Comparison of ENCODE assay signal across 26 cellular contexts in the genomic region with DNA sequence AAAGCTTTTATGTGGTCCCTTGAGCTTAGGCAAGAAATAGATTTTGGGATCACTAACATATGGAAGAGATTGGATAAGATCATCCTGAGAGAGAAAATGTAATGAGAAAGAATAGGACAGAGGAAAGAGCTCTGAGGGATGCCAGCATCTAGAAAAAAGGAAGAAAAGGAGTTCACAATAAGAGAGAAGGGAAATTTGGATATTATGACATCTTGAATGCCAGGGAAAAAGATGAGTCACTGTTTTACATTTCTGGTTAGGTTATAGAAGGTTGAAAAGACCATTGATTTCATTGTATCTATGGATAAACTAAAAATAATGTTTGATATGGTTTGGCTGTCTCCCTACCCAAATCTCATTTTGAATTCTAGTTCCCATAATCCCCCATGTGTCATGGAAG.
"Had no signal": no experiment of that assay in that cellular context is flagged by ENCODE, and none has a peak within 500 bp of the region (broad histone marks: within the 10 kb centered on the region; RNA-seq: fewer than 3 reads in every experiment).

No MANE protein-coding gene starts in this region.

- H3K36me3 ChIP-seq: gastrocnemius medialis, right lobe of liver, tibial artery had no signal

- H3K4me3 Mint-ChIP-seq: activated B cell treated with CpG ODN at 0.5 μM for 24 hours; activated CD4-positive, alpha-beta T cell treated with anti-CD3 and anti-CD28 coated beads for 36 hours; activated naive CD8-positive, alpha-beta T cell treated with anti-CD3 and anti-CD28 coated beads, Interleukin-2, amount 10 ng/mL, durations not matched to agents 7 days and 5 days; dendritic cell treated with granulocyte-macrophage colony-stimulating factor and Interleukin-4, amounts not matched to agents 40 ng/mL and 50 ng/mL, for 4 days; nephron progenitor cell; stimulated activated naive CD8-positive, alpha-beta T cell treated with anti-CD3 and anti-CD28 coated beads, Interleukin-15, amount 100 ng/mL, for 72 hours had no signal

- H3K4me1 Mint-ChIP-seq: activated B cell treated with CpG ODN at 0.5 μM for 24 hours; activated CD4-positive, alpha-beta T cell treated with anti-CD3 and anti-CD28 coated beads for 36 hours; activated naive CD8-positive, alpha-beta T cell treated with anti-CD3 and anti-CD28 coated beads, Interleukin-2, amount 10 ng/mL, durations not matched to agents 7 days and 5 days; nephron progenitor cell; stimulated activated naive CD8-positive, alpha-beta T cell treated with anti-CD3 and anti-CD28 coated beads, Interleukin-15, amount 100 ng/mL, for 72 hours had no signal

- H3K27ac Mint-ChIP-seq: activated B cell treated with CpG ODN at 0.5 μM for 24 hours; activated CD4-positive, alpha-beta T cell treated with anti-CD3 and anti-CD28 coated beads for 36 hours; activated naive CD8-positive, alpha-beta T cell treated with anti-CD3 and anti-CD28 coated beads, Interleukin-2, amount 10 ng/mL, durations not matched to agents 7 days and 5 days; dendritic cell treated with granulocyte-macrophage colony-stimulating factor and Interleukin-4, amounts not matched to agents 40 ng/mL and 50 ng/mL, for 4 days; nephron progenitor cell; stimulated activated naive CD8-positive, alpha-beta T cell treated with anti-CD3 and anti-CD28 coated beads, Interleukin-15, amount 100 ng/mL, for 72 hours had no signal

- H3K4me3 ChIP-seq: gastrocnemius medialis, mucosa of descending colon, right lobe of liver, skin epidermis, tibial artery had no signal

- H3K9me3 ChIP-seq: gastrocnemius medialis, mucosa of descending colon, right lobe of liver, tibial artery had no signal

- H3K27me3 ChIP-seq: gastrocnemius medialis, right lobe of liver, tibial artery had no signal

- ATAC-seq: activated CD4-positive, alpha-beta T cell treated with anti-CD3 and anti-CD28 coated beads for 36 hours; gastrocnemius medialis; left colon; mucosa of descending colon; right lobe of liver; stimulated activated naive CD8-positive, alpha-beta T cell treated with anti-CD3 and anti-CD28 coated beads, Interleukin-15, amount 100 ng/mL, for 72 hours had no signal

- FAIRE-seq: endometrium, keratinocyte had no signal

- H3K27ac ChIP-seq: gastrocnemius medialis, right lobe of liver, skin epidermis, tibial artery had no signal

- H3K27me3 Mint-ChIP-seq: activated B cell treated with CpG ODN at 0.5 μM for 24 hours; activated naive CD8-positive, alpha-beta T cell treated with anti-CD3 and anti-CD28 coated beads, Interleukin-2, amount 10 ng/mL, durations not matched to agents 7 days and 5 days; dendritic cell treated with granulocyte-macrophage colony-stimulating factor and Interleukin-4, amounts not matched to agents 40 ng/mL and 50 ng/mL, for 4 days; stimulated activated naive CD8-positive, alpha-beta T cell treated with anti-CD3 and anti-CD28 coated beads, Interleukin-15, amount 100 ng/mL, for 72 hours had no signal

- H3K9me3 Mint-ChIP-seq: activated B cell treated with CpG ODN at 0.5 μM for 24 hours; activated naive CD8-positive, alpha-beta T cell treated with anti-CD3 and anti-CD28 coated beads, Interleukin-2, amount 10 ng/mL, durations not matched to agents 7 days and 5 days; dendritic cell treated with granulocyte-macrophage colony-stimulating factor and Interleukin-4, amounts not matched to agents 40 ng/mL and 50 ng/mL, for 4 days; nephron progenitor cell; stimulated activated naive CD8-positive, alpha-beta T cell treated with anti-CD3 and anti-CD28 coated beads, Interleukin-15, amount 100 ng/mL, for 72 hours had no signal

- H3K4me1 ChIP-seq: right lobe of liver had no signal

- DNase-seq: activated B cell treated with CpG ODN at 0.5 μM for 24 hours; activated CD4-positive, alpha-beta T cell treated with anti-CD3 and anti-CD28 coated beads for 36 hours; activated CD4-positive, alpha-beta T cell treated with anti-CD3 and anti-CD28 coated beads, Interleukin-2, amount 50 U/mL, for 4 hours; activated CD8-positive, alpha-beta memory T cell treated with anti-CD3 and anti-CD28 coated beads, Interleukin-2, amount 50 U/mL, for 48 hours; activated naive CD4-positive, alpha-beta T cell treated with Interleukin-2 at 50 U/mL for 16 hours; activated naive CD8-positive, alpha-beta T cell treated with anti-CD3 and anti-CD28 coated beads, Interleukin-2, amount 10 ng/mL, durations not matched to agents 7 days and 5 days; activated T-cell treated with anti-CD3 and anti-CD28 coated beads, Interleukin-2, amount 50 U/mL, for 48 hours; amygdala; effector CD4-positive, alpha-beta T cell; gastrocnemius medialis; head of caudate nucleus; hypothalamus; left colon; mucosa of descending colon; nephron progenitor cell; nucleus accumbens; posterior cingulate gyrus; right lobe of liver; stimulated activated CD4-positive, alpha-beta T cell treated with anti-CD3 and anti-CD28 coated beads, Interleukin-1b, Interleukin-23, amount 100 ng/mL, for 48 hours; stimulated activated naive CD8-positive, alpha-beta T cell treated with anti-CD3 and anti-CD28 coated beads, Interleukin-15, amount 100 ng/mL, for 72 hours; T-helper 9 cell; tibial artery had no signal

- H3K36me3 Mint-ChIP-seq: activated naive CD8-positive, alpha-beta T cell treated with anti-CD3 and anti-CD28 coated beads, Interleukin-2, amount 10 ng/mL, durations not matched to agents 7 days and 5 days had no signal
